In the genomic region with DNA sequence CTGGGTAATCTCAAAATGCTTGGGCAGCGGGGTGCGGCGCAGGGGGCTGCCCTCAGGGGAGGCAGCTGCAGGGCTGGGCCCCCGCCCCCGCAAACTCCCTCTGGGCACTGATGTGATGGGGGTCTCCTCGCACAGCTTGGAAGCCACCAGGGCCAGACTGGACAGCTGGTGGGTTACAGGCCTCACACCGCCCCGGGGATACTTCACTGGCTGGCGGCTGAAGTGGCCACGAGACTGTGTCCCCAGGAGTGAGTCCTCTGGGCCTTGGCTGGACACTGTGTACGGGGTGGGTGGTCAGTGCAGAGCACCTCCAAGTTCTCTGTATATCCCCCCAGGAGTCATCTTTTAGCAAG, we compare ENCODE assay signal across 21 cellular contexts. TPM values are rescaled to one million over a fixed set of nuclear protein-coding genes. Genes with fewer than 3 reads are reported as not detected.
A peak's percentile ranks its signal among the peaks of the same experiment; 100 is the strongest.
DNase-seq lines count a peak whose midpoint lies in the region; ATAC-seq and TF ChIP-seq lines count a peak whose summit lies in the region.
"Had no signal": no experiment of that assay in that cellular context is flagged by ENCODE, and none has a peak within 500 bp of the region (broad histone marks: within the 10 kb centered on the region; RNA-seq: fewer than 3 reads in every experiment).

No MANE protein-coding gene starts in this region.

- intact Hi-C loops in naive thymus-derived CD4-positive, alpha-beta T cell (cut with micrococcal nuclease): no loop called here
- intact Hi-C loops in sciatic nerve (cut with DNase I): no loop called here

- no peak overlapping the region for H3K27ac ChIP-seq in naive thymus-derived CD4-positive, alpha-beta T cell (ENCODE audit: low read depth, low read length)
- H3K27ac ChIP-seq: C4-2B had no signal

- no peak overlapping the region for H3K27ac Mint-ChIP-seq in activated T-cell treated with anti-CD3 and anti-CD28 coated beads, Interleukin-2, amount 50 U/mL, for 24 hours
- H3K27ac Mint-ChIP-seq in activated T-cell treated with anti-CD3 and anti-CD28 coated beads, Interleukin-2, amount 50 U/mL, for 72 hours: no peak overlapping the region
- H3K27ac Mint-ChIP-seq in T-helper 17 cell: peak overlapping the region; percentile 6
- H3K27ac Mint-ChIP-seq in naive thymus-derived CD4-positive, alpha-beta T cell: peak overlapping the region in 5 of 9 donors; percentile 19 to 65 (median 39)
- no peak overlapping the region for H3K27ac Mint-ChIP-seq in HFFc6

- H3K9me3 ChIP-seq in T-helper 17 cell (ENCODE audit: control insufficient read depth, low read length, poor library complexity, severe bottlenecking): no peaks in the 10 kb centered on the region
- no peaks in the 10 kb centered on the region for H3K9me3 ChIP-seq in naive thymus-derived CD4-positive, alpha-beta T cell (ENCODE audit: control insufficient read depth in 2 of 3, low read length in 3 of 3)
- H3K9me3 ChIP-seq: MG63 had no signal

- H3K36me3 ChIP-seq in naive thymus-derived CD4-positive, alpha-beta T cell (ENCODE audit: control insufficient read depth in 2 of 3, insufficient read depth in 3 of 3, low read length in 3 of 3): peaks cover 17 to 50% (median 18%) of the 10 kb centered on the region in 3 experiments

- H3K4me3 ChIP-seq in naive thymus-derived CD4-positive, alpha-beta T cell (ENCODE audit: low read length): no peak overlapping the region
- H3K4me3 ChIP-seq: MG63, PC-9 had no signal

- peaks cover 6 to 18% of the 10 kb centered on the region in 2 donors for H3K4me1 ChIP-seq in naive thymus-derived CD4-positive, alpha-beta T cell (ENCODE audit: control insufficient read depth in 2 of 2, insufficient read depth in 2 of 2, low read length in 2 of 2)

- DNase-seq in activated T-cell treated with anti-CD3 and anti-CD28 coated beads, Interleukin-2, amount 50 U/mL, for 24 hours: peak; percentile 31
- no peak for DNase-seq in activated T-cell treated with anti-CD3 and anti-CD28 coated beads, Interleukin-2, amount 50 U/mL, for 72 hours
- DNase-seq in T-helper 17 cell: no peak
- DNase-seq in naive thymus-derived CD4-positive, alpha-beta T cell: no peak
- DNase-seq in sciatic nerve (ENCODE audit: low spot score): peak; percentile 56
- no peak for DNase-seq in activated gamma-delta T cell treated with Interleukin-2 at 50 U/mL for 16 hours
- DNase-seq in HFFc6: no peak
- no peak for DNase-seq in COLO829 (ENCODE audit: low spot score)
- DNase-seq: AML-193, EL, GF-D8, MG63, NCI-H1417, NCI-H187 treated with DMSO at 0.1 percent for 48 hours, NCI-H2107, NCI-H510A treated with DMSO at 0.1 percent for 48 hours, NCI-H748 treated with DMSO at 0.1 percent for 48 hours, RPMI8226, SHP77 treated with DMSO at 0.1 percent for 48 hours had no signal

- no peak overlapping the region for H3K4me3 Mint-ChIP-seq in activated T-cell treated with anti-CD3 and anti-CD28 coated beads, Interleukin-2, amount 50 U/mL, for 24 hours
- no peak overlapping the region for H3K4me3 Mint-ChIP-seq in activated T-cell treated with anti-CD3 and anti-CD28 coated beads, Interleukin-2, amount 50 U/mL, for 72 hours
- H3K4me3 Mint-ChIP-seq in T-helper 17 cell: no peak overlapping the region
- H3K4me3 Mint-ChIP-seq in naive thymus-derived CD4-positive, alpha-beta T cell: peak overlapping the region in 3 of 10 donors; percentile 27 to 68 (median 58)
- H3K4me3 Mint-ChIP-seq in HFFc6: no peak overlapping the region

- no peak for TF ChIP-seq CTCF in HFFc6 (IDR thresholded peaks at IDR 0.05)

- ATAC-seq in activated T-cell treated with anti-CD3 and anti-CD28 coated beads, Interleukin-2, amount 50 U/mL, for 72 hours (replicated peaks in 1 of 2): no peak
- no peak for ATAC-seq in T-helper 17 cell
- ATAC-seq in naive thymus-derived CD4-positive, alpha-beta T cell: no peak
- no peak for ATAC-seq in sciatic nerve

- POLR2A ChIA-PET in naive thymus-derived CD4-positive, alpha-beta T cell (lab: Charles Lee): interaction anchor here (2.1 to 2.2 kb wide), 2 partner anchors 24 to 76 kb away, joined by 7 to 12 read pairs; no protein-coding TSS in a partner anchor

- H3K9me3 Mint-ChIP-seq in activated T-cell treated with anti-CD3 and anti-CD28 coated beads, Interleukin-2, amount 50 U/mL, for 24 hours: no peaks in the 10 kb centered on the region
- no peaks in the 10 kb centered on the region for H3K9me3 Mint-ChIP-seq in activated T-cell treated with anti-CD3 and anti-CD28 coated beads, Interleukin-2, amount 50 U/mL, for 72 hours
- no peaks in the 10 kb centered on the region for H3K9me3 Mint-ChIP-seq in naive thymus-derived CD4-positive, alpha-beta T cell
- no peaks in the 10 kb centered on the region for H3K9me3 Mint-ChIP-seq in HFFc6

- peaks cover 71% of the 10 kb centered on the region for H3K36me3 Mint-ChIP-seq in activated T-cell treated with anti-CD3 and anti-CD28 coated beads, Interleukin-2, amount 50 U/mL, for 24 hours (ENCODE audit: low read depth)
- H3K36me3 Mint-ChIP-seq in activated T-cell treated with anti-CD3 and anti-CD28 coated beads, Interleukin-2, amount 50 U/mL, for 72 hours (ENCODE audit: insufficient read depth in 2 of 2): peaks cover 18 to 20% of the 10 kb centered on the region in 2 donors
- H3K36me3 Mint-ChIP-seq in T-helper 17 cell (ENCODE audit: low read depth): peaks cover 8% of the 10 kb centered on the region
- H3K36me3 Mint-ChIP-seq in naive thymus-derived CD4-positive, alpha-beta T cell: peaks cover 9 to 46% (median 19%) of the 10 kb centered on the region in 5 donors
- peaks cover 20% of the 10 kb centered on the region for H3K36me3 Mint-ChIP-seq in HFFc6 (ENCODE audit: low read depth)

- CTCF ChIA-PET in naive thymus-derived CD4-positive, alpha-beta T cell (lab: Charles Lee): no interaction called here

- H3K27me3 Mint-ChIP-seq in activated T-cell treated with anti-CD3 and anti-CD28 coated beads, Interleukin-2, amount 50 U/mL, for 24 hours: no peaks in the 10 kb centered on the region
- H3K27me3 Mint-ChIP-seq in activated T-cell treated with anti-CD3 and anti-CD28 coated beads, Interleukin-2, amount 50 U/mL, for 72 hours (ENCODE audit: low read depth): no peaks in the 10 kb centered on the region
- H3K27me3 Mint-ChIP-seq in T-helper 17 cell (no peaks in the 10 kb centered on the region), HFFc6 (ENCODE audit: insufficient read depth) (peaks cover 11% of the 10 kb centered on the region)
- H3K27me3 Mint-ChIP-seq in naive thymus-derived CD4-positive, alpha-beta T cell: no peaks in the 10 kb centered on the region

- no peaks in the 10 kb centered on the region for H3K27me3 ChIP-seq in naive thymus-derived CD4-positive, alpha-beta T cell (ENCODE audit: control insufficient read depth in 2 of 2, insufficient read depth in 2 of 2, low read length in 2 of 2)
- H3K27me3 ChIP-seq: MG63 had no signal

- peaks cover 25% of the 10 kb centered on the region for H3K4me1 Mint-ChIP-seq in activated T-cell treated with anti-CD3 and anti-CD28 coated beads, Interleukin-2, amount 50 U/mL, for 24 hours (ENCODE audit: low read depth)
- H3K4me1 Mint-ChIP-seq in activated T-cell treated with anti-CD3 and anti-CD28 coated beads, Interleukin-2, amount 50 U/mL, for 72 hours (ENCODE audit: low read depth): peaks cover 28% of the 10 kb centered on the region
- peaks cover 33% of the 10 kb centered on the region for H3K4me1 Mint-ChIP-seq in T-helper 17 cell
- peaks cover 21 to 32% (median 30%) of the 10 kb centered on the region in 7 donors for H3K4me1 Mint-ChIP-seq in naive thymus-derived CD4-positive, alpha-beta T cell
- peaks cover 6% of the 10 kb centered on the region for H3K4me1 Mint-ChIP-seq in HFFc6 (ENCODE audit: low read depth)

RNA-seq across cellular contexts. Expression of a gene that starts 2.0 kb away (rescaled TPM):
- total RNA-seq in activated T-cell treated with anti-CD3 and anti-CD28 coated beads, Interleukin-2, amount 50 U/mL, for 72 hours: 10 to 100 TPM; 72.8 to 82.2 TPM
- total RNA-seq in T-helper 17 cell (10 to 100 TPM; 66.5 to 67.2 TPM), sciatic nerve (11.0 TPM)
- 10 to 100 TPM; 64.4 to 91.7 (median 75.0) TPM for total RNA-seq in naive thymus-derived CD4-positive, alpha-beta T cell
- polyA plus RNA-seq in naive thymus-derived CD4-positive, alpha-beta T cell: 10 to 100 TPM; 16.5 to 43.2 TPM
- total RNA-seq in HFFc6 (2021; fragmentation: NEBNext Ultra II Directional; extraction: Animal tissue kit (Norgen Biotek cat#: 25700)): 1 to 10 TPM; 2.6 to 4.2 (median 3.2) TPM

RNA-seq across cellular contexts. Expression of a gene that starts 11.6 kb away (rescaled TPM):
- 10 to 100 TPM; 28.3 to 56.8 TPM for total RNA-seq in activated T-cell treated with anti-CD3 and anti-CD28 coated beads, Interleukin-2, amount 50 U/mL, for 72 hours
- total RNA-seq in T-helper 17 cell (10 to 100 TPM; 49.7 to 58.4 TPM), sciatic nerve (5.1 TPM)
- total RNA-seq in naive thymus-derived CD4-positive, alpha-beta T cell: 10 to 100 TPM; 22.6 to 42.7 (median 42.0) TPM
- 1 to 10 TPM; 3.8 to 9.2 TPM for polyA plus RNA-seq in naive thymus-derived CD4-positive, alpha-beta T cell
- total RNA-seq in HFFc6 (2021; fragmentation: NEBNext Ultra II Directional; extraction: Animal tissue kit (Norgen Biotek cat#: 25700)): under 1 TPM in 5 of 6 experiments, not detected in 1; 0.23 to 0.40 (median 0.30) TPM

RNA-seq across cellular contexts. Expression of a gene that starts 13.4 kb away (rescaled TPM):
- total RNA-seq in activated T-cell treated with anti-CD3 and anti-CD28 coated beads, Interleukin-2, amount 50 U/mL, for 72 hours: 10 to 100 TPM; 96.4 to 99.8 TPM
- 10 to 100 TPM; 85.0 to 91.7 TPM for total RNA-seq in T-helper 17 cell
- 100 to 1,000 TPM in 3 of 5 experiments, 10 to 100 TPM in 2; 97.2 to 141 (median 109) TPM for total RNA-seq in naive thymus-derived CD4-positive, alpha-beta T cell
- polyA plus RNA-seq in naive thymus-derived CD4-positive, alpha-beta T cell: 10 to 100 TPM; 32.9 to 68.6 TPM
- total RNA-seq in sciatic nerve: 16.2 TPM
- total RNA-seq in HFFc6 (2021; fragmentation: NEBNext Ultra II Directional; extraction: Animal tissue kit (Norgen Biotek cat#: 25700)): 10 to 100 TPM; 11.5 to 16.7 (median 13.9) TPM

RNA-seq across cellular contexts. Expression of a gene that starts 33.4 kb away (rescaled TPM):
- 10 to 100 TPM; 48.8 to 65.4 TPM for total RNA-seq in activated T-cell treated with anti-CD3 and anti-CD28 coated beads, Interleukin-2, amount 50 U/mL, for 72 hours
- total RNA-seq in T-helper 17 cell: 10 to 100 TPM; 91.4 to 98.8 TPM
- total RNA-seq in naive thymus-derived CD4-positive, alpha-beta T cell: 100 to 1,000 TPM in 2 of 5 experiments, 10 to 100 TPM in 3; 86.5 to 138 (median 98.9) TPM
- 10 to 100 TPM; 22.2 to 52.7 TPM for polyA plus RNA-seq in naive thymus-derived CD4-positive, alpha-beta T cell
- 53.3 TPM for total RNA-seq in sciatic nerve
- 10 to 100 TPM; 56.5 to 76.3 (median 61.3) TPM for total RNA-seq in HFFc6 (2021; fragmentation: NEBNext Ultra II Directional; extraction: Animal tissue kit (Norgen Biotek cat#: 25700))

RNA-seq across cellular contexts. Expression of a gene that starts 38.6 kb away (rescaled TPM):
- 10 to 100 TPM; 67.1 to 77.2 TPM for total RNA-seq in activated T-cell treated with anti-CD3 and anti-CD28 coated beads, Interleukin-2, amount 50 U/mL, for 72 hours
- 10 to 100 TPM; 56.0 to 56.1 TPM for total RNA-seq in T-helper 17 cell
- 100 to 1,000 TPM in 2 of 5 experiments, 10 to 100 TPM in 3; 67.8 to 202 (median 74.9) TPM for total RNA-seq in naive thymus-derived CD4-positive, alpha-beta T cell
- 100 to 1,000 TPM; 113 to 143 TPM for polyA plus RNA-seq in naive thymus-derived CD4-positive, alpha-beta T cell
- 9.3 TPM for total RNA-seq in sciatic nerve
- total RNA-seq in HFFc6 (2021; fragmentation: NEBNext Ultra II Directional; extraction: Animal tissue kit (Norgen Biotek cat#: 25700)): 1 to 10 TPM; 6.8 to 8.5 (median 7.2) TPM

Comparison
In these comparisons a context has a peak if more than half of its experiments do, and no peak if none do; other contexts are left out.
1. DNase-seq: peak in activated T-cell treated with anti-CD3 and anti-CD28 coated beads, Interleukin-2, amount 50 U/mL, for 24 hours (single experiment) and sciatic nerve (single experiment); none in activated T-cell treated with anti-CD3 and anti-CD28 coated beads, Interleukin-2, amount 50 U/mL, for 72 hours (0 of 2), T-helper 17 cell (0 of 3), naive thymus-derived CD4-positive, alpha-beta T cell (0 of 9), activated gamma-delta T cell treated with Interleukin-2 at 50 U/mL for 16 hours (single experiment), HFFc6 (single experiment) and COLO829 (single experiment).
2. H3K27ac Mint-ChIP-seq: peak in T-helper 17 cell (single experiment) and naive thymus-derived CD4-positive, alpha-beta T cell (5 of 9); none in activated T-cell treated with anti-CD3 and anti-CD28 coated beads, Interleukin-2, amount 50 U/mL, for 24 hours (single experiment), activated T-cell treated with anti-CD3 and anti-CD28 coated beads, Interleukin-2, amount 50 U/mL, for 72 hours (single experiment) and HFFc6 (single experiment).